ENCODE assay signal across 21 cellular contexts in genomic region chr3:141065258-141065657, GRCh38. TPM values are rescaled to one million over a fixed set of nuclear protein-coding genes. Genes with fewer than 3 reads are reported as not detected.
"Had no signal": no experiment of that assay in that cellular context is flagged by ENCODE, and none has a peak within 500 bp of the region (broad histone marks: within the 10 kb centered on the region; RNA-seq: fewer than 3 reads in every experiment).

No MANE protein-coding gene starts in this region.

- ATAC-seq: activated naive CD8-positive, alpha-beta T cell treated with anti-CD3 and anti-CD28 coated beads, Interleukin-2, amount 50 U/mL, for 24 hours; activated T-cell treated with anti-CD3 and anti-CD28 coated beads, Interleukin-2, amount 50 U/mL, for 72 hours; effector memory CD8-positive, alpha-beta T cell; stimulated activated naive B cell treated with anti-CD40 and anti-IgM and Interleukin-4, amounts not matched to agents 10 μg/mL and 1 μg/mL and 100 μg/mL, for 72 hours had no signal

- H3K36me3 Mint-ChIP-seq: memory B cell; stimulated activated naive B cell treated with anti-CD40 and anti-IgM and Interleukin-4, amounts not matched to agents 10 μg/mL and 1 μg/mL and 100 μg/mL, for 72 hours had no signal

- H3K27ac Mint-ChIP-seq: activated naive CD8-positive, alpha-beta T cell treated with anti-CD3 and anti-CD28 coated beads, Interleukin-2, amount 50 U/mL, for 24 hours; activated T-cell treated with anti-CD3 and anti-CD28 coated beads, Interleukin-2, amount 50 U/mL, for 72 hours; effector memory CD8-positive, alpha-beta T cell; memory B cell; progenitor cell of endocrine pancreas; stimulated activated naive B cell treated with anti-CD40 and anti-IgM and Interleukin-4, amounts not matched to agents 10 μg/mL and 1 μg/mL and 100 μg/mL, for 72 hours had no signal

- H3K36me3 ChIP-seq: esophagus muscularis mucosa had no signal

- H3K4me1 Mint-ChIP-seq: activated naive CD8-positive, alpha-beta T cell treated with anti-CD3 and anti-CD28 coated beads, Interleukin-2, amount 50 U/mL, for 24 hours; memory B cell; stimulated activated naive B cell treated with anti-CD40 and anti-IgM and Interleukin-4, amounts not matched to agents 10 μg/mL and 1 μg/mL and 100 μg/mL, for 72 hours had no signal

- H3K27me3 ChIP-seq: esophagus muscularis mucosa, testis had no signal

- H3K27me3 Mint-ChIP-seq: activated naive CD8-positive, alpha-beta T cell treated with anti-CD3 and anti-CD28 coated beads, Interleukin-2, amount 50 U/mL, for 24 hours; memory B cell; progenitor cell of endocrine pancreas had no signal

- H3K4me3 Mint-ChIP-seq: activated naive CD8-positive, alpha-beta T cell treated with anti-CD3 and anti-CD28 coated beads, Interleukin-2, amount 50 U/mL, for 24 hours; activated T-cell treated with anti-CD3 and anti-CD28 coated beads, Interleukin-2, amount 50 U/mL, for 72 hours; brain; effector memory CD8-positive, alpha-beta T cell; memory B cell; stimulated activated naive B cell treated with anti-CD40 and anti-IgM and Interleukin-4, amounts not matched to agents 10 μg/mL and 1 μg/mL and 100 μg/mL, for 72 hours had no signal

- H3K9me3 ChIP-seq: esophagus muscularis mucosa, testis had no signal

- H3K27ac ChIP-seq: esophagus muscularis mucosa, testis had no signal

- H3K4me3 ChIP-seq: esophagus muscularis mucosa had no signal

- H3K9me3 Mint-ChIP-seq: activated naive CD8-positive, alpha-beta T cell treated with anti-CD3 and anti-CD28 coated beads, Interleukin-2, amount 50 U/mL, for 24 hours; activated T-cell treated with anti-CD3 and anti-CD28 coated beads, Interleukin-2, amount 50 U/mL, for 72 hours; brain; effector memory CD8-positive, alpha-beta T cell; memory B cell; stimulated activated naive B cell treated with anti-CD40 and anti-IgM and Interleukin-4, amounts not matched to agents 10 μg/mL and 1 μg/mL and 100 μg/mL, for 72 hours had no signal

- DNase-seq: activated gamma-delta T cell; activated naive CD4-positive, alpha-beta T cell treated with anti-CD3 and anti-CD28 coated beads, Interleukin-2, amount 50 U/mL, for 16 hours; activated naive CD8-positive, alpha-beta T cell treated with anti-CD3 and anti-CD28 coated beads, Interleukin-2, amount 50 U/mL, for 24 hours; activated T-cell treated with anti-CD3 and anti-CD28 coated beads, Interleukin-2, amount 50 U/mL, for 72 hours; anterior cingulate cortex; effector memory CD8-positive, alpha-beta T cell; hippocampal formation; kidney glomerular epithelial cell; retina; stimulated activated CD4-positive, alpha-beta T cell treated with anti-CD3 and anti-CD28 coated beads, Interleukin-2, amount 100 ng/mL, for 48 hours; stimulated activated CD8-positive, alpha-beta memory T cell treated with anti-CD3 and anti-CD28 coated beads, Interleukin-4, amount 100 ng/mL, for 48 hours; stimulated activated naive B cell treated with anti-CD40 and anti-IgM and Interleukin-4, amounts not matched to agents 10 μg/mL and 1 μg/mL and 100 μg/mL, for 72 hours; T-helper 1 cell; T-helper 9 cell; testis; trophoblast cell had no signal

RNA-seq across cellular contexts. Expression of gene SPSB4, which starts 14.1 kb away (rescaled TPM):
- total RNA-seq: activated T-cell treated with anti-CD3 and anti-CD28 coated beads, Interleukin-2, amount 50 U/mL, for 72 hours; mononuclear cell had no signal
